Comparison of ENCODE assay signal across 8 cellular contexts in the genomic region with DNA sequence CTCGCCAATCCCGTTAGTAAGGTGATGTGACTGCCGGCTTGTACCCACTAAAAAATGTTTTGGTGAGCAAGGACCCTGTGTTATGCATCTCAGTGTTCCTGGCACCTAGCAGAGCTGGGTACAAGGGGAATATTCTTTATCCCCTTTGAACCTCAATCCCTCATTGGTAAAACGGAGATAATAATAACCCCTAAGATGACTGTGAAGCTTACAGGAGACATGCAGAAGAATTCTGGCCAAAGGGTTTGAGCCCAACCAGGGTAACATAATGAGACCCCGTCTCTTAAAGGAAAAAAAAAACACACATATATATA. TPM values are rescaled to one million over a fixed set of nuclear protein-coding genes. Genes with fewer than 3 reads are reported as not detected.
DNase-seq lines count a peak whose midpoint lies in the region; ATAC-seq, FAIRE-seq and TF ChIP-seq lines count a peak whose summit lies in the region.

No MANE protein-coding gene starts in this region.

- no peak for DNase-seq in A673 (ENCODE audit: low spot score)
- no peak for DNase-seq in bronchial epithelial cell (ENCODE audit: low read depth)
- DNase-seq in effector CD8-positive, alpha-beta T cell (lab: John Stamatoyannopoulos, UW), result no peak
- DNase-seq in GM13976 (ENCODE audit: low spot score), result no peak
- no peak for DNase-seq in NCI-H146 treated with DMSO at 0.1 percent for 48 hours (lab: John Stamatoyannopoulos, UW; ENCODE audit: unreplicated experiment)

- no peak for FAIRE-seq in bronchial epithelial cell (lab: Jason Lieb, UNC)

- BruUV-seq in A673 (replicated peaks; lab: Mats Ljungman, UMichigan), result TSS peak; percentile 66

- intact Hi-C loops in A673 (cut with micrococcal nuclease; ENCODE audit: unreplicated experiment), result no loop called here

- H3K36me3 ChIP-seq in A673 (ENCODE audit: insufficient read depth, low read length, poor library complexity, severe bottlenecking) (no peaks in the 10 kb centered on the region), HUES64 (ENCODE audit: insufficient read depth, low read length) (peaks cover 4% of the 10 kb centered on the region; the same call in 1 of the 2 replicates), bronchial epithelial cell (ENCODE audit: control insufficient read depth, insufficient read depth, low read length) (peaks cover 1% of the 10 kb centered on the region), muscle layer of duodenum (ENCODE audit: control insufficient read depth in 1 of 2, insufficient read depth in 2 of 2, low read length in 2 of 2) (peaks cover 0 to 2% of the 10 kb centered on the region in 2 donors)

- no peak for ATAC-seq in HG03342 (IDR thresholded peaks at IDR 0.05; ENCODE audit: unreplicated experiment)

- POLR2A ChIA-PET in A673 (lab: Charles Lee; ENCODE audit: low non-redundant PET), result no interaction called here

- CTCF ChIA-PET in A673 (lab: Charles Lee), result no interaction called here

- H3K27me3 ChIP-seq in A673 (replicated peaks; ENCODE audit: insufficient read depth, low read depth, low read length, poor library complexity) (no peaks in the 10 kb centered on the region), HUES64 (ENCODE audit: insufficient read depth, low read length) (no peaks in the 10 kb centered on the region), bronchial epithelial cell (ENCODE audit: control insufficient read depth, insufficient read depth, low read length) (no peaks in the 10 kb centered on the region), muscle layer of duodenum (ENCODE audit: low read depth, low read length) (no peaks in the 10 kb centered on the region)

- peak overlapping the region; percentile 80 for H3K4me3 ChIP-seq in A673 (ENCODE audit: low read depth, low read length, poor library complexity, severe bottlenecking)
- peak overlapping the region; percentile 86 for H3K4me3 ChIP-seq in HUES64 (ENCODE audit: low read length)
- H3K4me3 ChIP-seq in bronchial epithelial cell (ENCODE audit: low read depth, low read length), result peak overlapping the region; percentile 61
- peak overlapping the region; percentile 68 to 73 for H3K4me3 ChIP-seq in muscle layer of duodenum (ENCODE audit: low read depth in 1 of 2, low read length in 2 of 2)

- H3K27ac ChIP-seq in A673 (ENCODE audit: low read depth, low read length, poor library complexity, severe bottlenecking), result peak overlapping the region; percentile 29
- H3K27ac ChIP-seq in HUES64 (ENCODE audit: low read depth, low read length), result no peak overlapping the region
- peak overlapping the region; percentile 36 for H3K27ac ChIP-seq in muscle layer of duodenum (ENCODE audit: low read length)

- WGBS in HUES64, result 0% methylated on average over 2 of the region's 5 CpGs

- peak overlapping the region; percentile 95 for H3K9ac ChIP-seq in HUES64 (ENCODE audit: low read depth, low read length)

- in situ Hi-C loops in GM13976 (cut with MboI; ENCODE audit: low sequenced_read_pairs, unreplicated experiment), result no loop called here

- H3K4me1 ChIP-seq in A673 (ENCODE audit: insufficient read depth, low read length, poor library complexity, severe bottlenecking) (peaks cover 21% of the 10 kb centered on the region), HUES64 (ENCODE audit: insufficient read depth, low read length) (peaks cover 22% of the 10 kb centered on the region), muscle layer of duodenum (ENCODE audit: control insufficient read depth in 1 of 2, insufficient read depth in 2 of 2, low read length in 2 of 2) (peaks cover 3 to 33% of the 10 kb centered on the region in 2 donors)

- no peak for TF ChIP-seq CTCF in A673 (conservative IDR thresholded peaks at IDR 0.05; ENCODE audit: low read depth, low read length)
- no peak for TF ChIP-seq CTCF in bronchial epithelial cell (IDR thresholded peaks at IDR 0.05; ENCODE audit: insufficient read depth, low read length, severe bottlenecking)
- TF ChIP-seq CTCF in GM13976 (IDR thresholded peaks at IDR 0.05; ENCODE audit: borderline replicate concordance, control extremely low read depth, extremely low read depth, insufficient read depth, missing control alignments), result no peak

- H3K9me3 ChIP-seq in A673 (ENCODE audit: low read depth, low read length, poor library complexity, severe bottlenecking) (no peaks in the 10 kb centered on the region), HUES64 (ENCODE audit: insufficient read depth, low read depth, low read length) (no peaks in the 10 kb centered on the region), muscle layer of duodenum (ENCODE audit: control insufficient read depth in 1 of 2, low read length in 2 of 2) (no peaks in the 10 kb centered on the region)

RNA-seq across cellular contexts. Expression of gene GGA2, which starts 0.9 kb away (rescaled TPM):
- total RNA-seq in A673 (2021) (126 and 142 TPM in 2 replicates), bronchial epithelial cell (12.4 and 15.1 TPM in 2 replicates)
- polyA plus RNA-seq in HUES64 (2013, experiment 1 of 2), result 59.6 TPM
- polyA plus RNA-seq in HUES64 (2013, experiment 2 of 2), result 53.8 TPM

RNA-seq across cellular contexts. Expression of gene EARS2, which starts 47.8 kb away (rescaled TPM):
- 32.7 and 38.9 TPM in 2 replicates for total RNA-seq in A673 (2021)
- 34.3 TPM for polyA plus RNA-seq in HUES64 (2013, experiment 1 of 2)
- 32.1 TPM for polyA plus RNA-seq in HUES64 (2013, experiment 2 of 2)
- total RNA-seq in bronchial epithelial cell, result 20.1 and 27.9 TPM in 2 replicates

RNA-seq across cellular contexts. Expression of gene UBFD1, which starts 48.1 kb away (rescaled TPM):
- total RNA-seq in A673 (2021) (121 and 124 TPM in 2 replicates), bronchial epithelial cell (18.4 and 25.5 TPM in 2 replicates)
- 62.3 TPM for polyA plus RNA-seq in HUES64 (2013, experiment 1 of 2)
- 55.3 TPM for polyA plus RNA-seq in HUES64 (2013, experiment 2 of 2)

RNA-seq across cellular contexts. Expression of gene COG7, which starts 56.4 kb away (rescaled TPM):
- total RNA-seq in A673 (2021) (33.8 and 40.4 TPM in 2 replicates), bronchial epithelial cell (7.1 and 9.7 TPM in 2 replicates)
- polyA plus RNA-seq in HUES64 (2013, experiment 1 of 2), result 8.0 TPM
- polyA plus RNA-seq in HUES64 (2013, experiment 2 of 2), result 10.0 TPM
